11 cellular contexts compared by ENCODE assay signal in the genomic region with DNA sequence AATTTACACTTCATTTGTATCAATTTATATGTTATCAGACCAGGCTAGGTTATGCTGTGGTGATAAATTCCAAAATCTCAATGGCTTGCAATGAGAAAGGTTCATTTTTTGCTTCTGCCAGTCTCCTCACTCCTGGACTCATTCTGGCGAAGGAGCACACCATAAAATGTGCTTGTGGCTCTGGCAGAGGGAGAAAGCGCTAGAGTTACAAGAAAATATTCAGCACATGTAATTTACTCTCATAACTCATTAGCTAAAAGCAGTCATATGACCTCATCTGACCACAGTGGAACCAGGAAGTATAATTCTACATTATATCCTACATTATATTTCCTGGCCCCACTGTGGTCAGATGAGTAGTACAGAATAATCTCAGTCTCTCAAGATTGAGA.
DNase-seq lines count a peak whose midpoint lies in the region; ATAC-seq, FAIRE-seq and TF ChIP-seq lines count a peak whose summit lies in the region.
"Had no signal": no experiment of that assay in that cellular context is flagged by ENCODE, and none has a peak within 500 bp of the region (broad histone marks: within the 10 kb centered on the region; RNA-seq: fewer than 3 reads in every experiment).

No MANE protein-coding gene starts in this region.

- no peak for TF ChIP-seq POLR2A in GM12891 (IDR thresholded peaks at IDR 0.05; ENCODE audit: low read depth, low read length)

- H3K4me1 ChIP-seq in muscle layer of duodenum (ENCODE audit: control insufficient read depth in 1 of 2, insufficient read depth in 2 of 2, low read length in 2 of 2) = peaks cover 0 to 4% of the 10 kb centered on the region in 2 donors

- no peaks in the 10 kb centered on the region for H3K36me3 ChIP-seq in muscle layer of duodenum (ENCODE audit: control insufficient read depth in 1 of 2, insufficient read depth in 2 of 2, low read length in 2 of 2)

- H3K9me3 ChIP-seq in muscle layer of duodenum (ENCODE audit: control insufficient read depth in 1 of 2, low read length in 2 of 2) = no peaks in the 10 kb centered on the region

- no peak for ATAC-seq in HG02938 (IDR thresholded peaks at IDR 0.05; ENCODE audit: unreplicated experiment)
- ATAC-seq: activated T-helper 17 cell treated with anti-CD3 and anti-CD28 coated beads, Interleukin-2, amount 50 U/mL, for 72 hours had no signal

- no peaks in the 10 kb centered on the region for H3K27me3 ChIP-seq in muscle layer of duodenum (ENCODE audit: low read depth, low read length)

- H3K4me3 ChIP-seq in cardiac fibroblast (replicated peaks in 1 of 2; ENCODE audit: low read depth in 2 of 2, low read length in 2 of 2) (no peak overlapping the region), muscle layer of duodenum (ENCODE audit: low read depth in 1 of 2, low read length in 2 of 2) (no peak overlapping the region)

- peak; percentile 57 for DNase-seq in DMS53 (lab: John Stamatoyannopoulos, UW)
- peak; percentile 88 for DNase-seq in NCI-H226
- peak; percentile 19 to 54 for DNase-seq in cardiac fibroblast (ENCODE audit: low read depth in 2 of 2)
- DNase-seq in SIG-M5 (lab: John Stamatoyannopoulos, UW) = no peak
- no peak for DNase-seq in stimulated activated naive CD4-positive, alpha-beta T cell treated with Interleukin-2 at 50 U/mL for 16 hours (lab: John Stamatoyannopoulos, UW)
- DNase-seq in GM12891 (ENCODE audit: insufficient read length, low spot score) = no peak
- DNase-seq: CD4-positive, CD25-positive, alpha-beta regulatory T cell; NCI-H526 treated with DMSO at 0.1 percent for 48 hours had no signal

- no peak for FAIRE-seq in GM12891 (lab: Jason Lieb, UNC)

- peak overlapping the region; percentile 53 for H3K27ac ChIP-seq in muscle layer of duodenum (ENCODE audit: low read length)

- TF ChIP-seq CTCF in cardiac fibroblast (IDR thresholded peaks at IDR 0.05; ENCODE audit: low read depth, low read length) = no peak

TF ChIP-seq in GM12891, 5 proteins besides CTCF, POLR2A, EP300 and RAD21:
- TF ChIP-seq TAF1 (IDR thresholded peaks at IDR 0.05; ENCODE audit: low read depth, low read length) = no peak
- TF ChIP-seq PAX5 (IDR thresholded peaks at IDR 0.05; ENCODE audit: insufficient read depth, low read length, severe bottlenecking) = no peak
- TF ChIP-seq SPI1 (IDR thresholded peaks at IDR 0.05; ENCODE audit: low read depth, low read length) = no peak
- no peak for TF ChIP-seq POU2F2 (IDR thresholded peaks at IDR 0.05; ENCODE audit: low read depth, low read length)
- TF ChIP-seq POLR2AphosphoS5 (IDR thresholded peaks at IDR 0.05; ENCODE audit: low read depth, low read length) = no peak

Comparison
In these comparisons a context has a peak if more than half of its experiments do, and no peak if none do; other contexts are left out.
1. DNase-seq: peak in DMS53 (single experiment), NCI-H226 (single experiment) and cardiac fibroblast (2 of 2); none in SIG-M5 (single experiment), stimulated activated naive CD4-positive, alpha-beta T cell treated with Interleukin-2 at 50 U/mL for 16 hours (single experiment) and GM12891 (single experiment).